3 cellular contexts compared by ENCODE assay signal in the genomic region with DNA sequence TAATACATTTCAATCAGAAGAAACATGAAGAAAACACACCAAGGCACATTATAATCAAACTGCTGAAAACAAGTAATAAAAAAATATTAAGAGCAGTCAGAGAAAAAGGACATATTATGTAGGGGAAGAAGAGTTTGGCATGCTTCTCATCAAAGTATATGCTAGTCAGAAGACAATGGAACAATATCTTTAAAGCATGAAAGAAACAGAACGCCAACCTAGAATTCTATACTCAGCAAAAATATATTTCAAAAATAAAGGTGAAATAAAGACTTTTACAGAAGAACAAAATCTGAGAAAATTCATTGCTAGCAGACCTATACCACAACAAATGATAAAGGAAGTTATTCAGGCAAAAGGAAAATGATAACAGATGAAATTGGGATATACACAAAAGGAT.
A peak's percentile ranks its signal among the peaks of the same experiment; 100 is the strongest.
TF ChIP-seq lines count a peak whose summit lies in the region.

No MANE protein-coding gene starts in this region.

TF ChIP-seq in HCT116, 20 proteins besides CTCF, POLR2A, EP300 and RAD21:
- TF ChIP-seq CBX3 (IDR thresholded peaks at IDR 0.05; ENCODE audit: low read depth): peak; percentile 35; the same call in 1 of the 2 replicates
- TF ChIP-seq EGR1 (IDR thresholded peaks at IDR 0.05; ENCODE audit: low read depth): no peak

TF ChIP-seq in HEK293, 187 proteins besides CTCF, POLR2A, EP300 and RAD21 (continued from another document):
- no peak for TF ChIP-seq SP7 (tag by site-specific recombination; IDR thresholded peaks at IDR 0.05)

TF ChIP-seq in K562, 482 proteins besides CTCF, POLR2A, EP300 and RAD21 (continued from another document):
- TF ChIP-seq ZNF699 (CRISPR knock-in tag; IDR thresholded peaks at IDR 0.05; ENCODE audit: insufficient replicate concordance): no peak
- no peak for TF ChIP-seq COPS2 (conservative IDR thresholded peaks at IDR 0.05)
- TF ChIP-seq ZZZ3 (IDR thresholded peaks at IDR 0.05): no peak
- no peak for TF ChIP-seq SETDB1 (IDR thresholded peaks at IDR 0.05; ENCODE audit: low read length)
- TF ChIP-seq TCF7 (IDR thresholded peaks at IDR 0.05; ENCODE audit: borderline replicate concordance): no peak
- no peak for TF ChIP-seq PHF21A (IDR thresholded peaks at IDR 0.05; ENCODE audit: borderline replicate concordance, low read depth)
- TF ChIP-seq ZNF316 (IDR thresholded peaks at IDR 0.05): peak; percentile 56
- TF ChIP-seq FOXK2 (conservative IDR thresholded peaks at IDR 0.05 in 1 of 2, IDR thresholded peaks at IDR 0.05 in 1 of 2; ENCODE audit: low read depth in 2 of 2): no peak
